In genomic region chr9:36137392-36138004, GRCh38 we compare ENCODE assay signal across 9 cellular contexts. TPM values are rescaled to one million over a fixed set of nuclear protein-coding genes. Genes with fewer than 3 reads are reported as not detected.
DNase-seq lines count a peak whose midpoint lies in the region; FAIRE-seq and TF ChIP-seq lines count a peak whose summit lies in the region.
"Had no signal": no experiment of that assay in that cellular context is flagged by ENCODE, and none has a peak within 500 bp of the region (broad histone marks: within the 10 kb centered on the region; RNA-seq: fewer than 3 reads in every experiment).

No MANE protein-coding gene starts in this region.

- CTCF ChIA-PET in RWPE1 (lab: Yijun Ruan, JAX): interaction anchor here (0.6 to 1.5 kb wide), 3 partner anchors 29 to 191 kb away, joined by 3 to 6 read pairs (median 3); no protein-coding TSS in a partner anchor

- peak; percentile 35 for DNase-seq in DMS 273 (lab: John Stamatoyannopoulos, UW; ENCODE audit: unreplicated experiment)
- no peak for DNase-seq in DMS 273 treated with DMSO at 0.1 percent for 48 hours (lab: John Stamatoyannopoulos, UW)
- no peak for DNase-seq in activated T-helper 2 cell treated with anti-CD3 and anti-CD28 coated beads, Interferon-gamma antibody, Interleukin-2, Interleukin-4, amounts not matched to agents 10 μg/mL and 5 μg/mL and 100 μg/mL, durations not matched to agents 14 hours and 24 hours and 36 hours (ENCODE audit: low spot score)
- no peak for DNase-seq in spleen
- no peak for DNase-seq in RCC 7860 (ENCODE audit: low spot score)
- no peak for DNase-seq in NCI-H1105 (lab: John Stamatoyannopoulos, UW)
- no peak for DNase-seq in RWPE1 (ENCODE audit: low spot score)

- H3K27me3 Mint-ChIP-seq in activated T-helper 2 cell treated with anti-CD3 and anti-CD28 coated beads, Interferon-gamma antibody, Interleukin-2, Interleukin-4, amounts not matched to agents 10 μg/mL and 5 μg/mL and 100 μg/mL, durations not matched to agents 14 hours and 24 hours and 36 hours (ENCODE audit: low read depth): peaks cover 9% of the 10 kb centered on the region

- WGBS in spleen, 5 donors: 42 to 64% (median 50%) methylated on average over 11 to 12 of the region's 12 CpGs

- H3K9me3 ChIP-seq in iPS-20b (ENCODE audit: insufficient read depth, low read depth, low read length) (no peaks in the 10 kb centered on the region), spleen (no peaks in the 10 kb centered on the region)

- no peak overlapping the region for H3K27ac ChIP-seq in iPS-20b (ENCODE audit: low read length)
- H3K27ac ChIP-seq in spleen: peak overlapping the region in 7 of 8 donors; percentile 82 to 95 (median 88)
- no peak overlapping the region for H3K27ac ChIP-seq in RWPE1
- H3K27ac ChIP-seq: 22Rv1 had no signal

- peak overlapping the region; percentile 72 for H3K27ac Mint-ChIP-seq in activated T-helper 2 cell treated with anti-CD3 and anti-CD28 coated beads, Interferon-gamma antibody, Interleukin-2, Interleukin-4, amounts not matched to agents 10 μg/mL and 5 μg/mL and 100 μg/mL, durations not matched to agents 14 hours and 24 hours and 36 hours

- H3K36me3 Mint-ChIP-seq in activated T-helper 2 cell treated with anti-CD3 and anti-CD28 coated beads, Interferon-gamma antibody, Interleukin-2, Interleukin-4, amounts not matched to agents 10 μg/mL and 5 μg/mL and 100 μg/mL, durations not matched to agents 14 hours and 24 hours and 36 hours (ENCODE audit: low read depth): peaks cover 13% of the 10 kb centered on the region

- H3K4me1 ChIP-seq in iPS-20b (ENCODE audit: insufficient read depth, low read length) (peaks cover 10% of the 10 kb centered on the region), spleen (peaks cover 36 to 71% (median 63%) of the 10 kb centered on the region in 6 donors)

- peaks cover 84% of the 10 kb centered on the region for H3K27me3 ChIP-seq in iPS-20b (ENCODE audit: insufficient read depth, low read length)
- peaks cover 0 to 4% (median 0%) of the 10 kb centered on the region in 7 donors for H3K27me3 ChIP-seq in spleen (replicated peaks in 1 of 7)

- H3K4me3 Mint-ChIP-seq in activated T-helper 2 cell treated with anti-CD3 and anti-CD28 coated beads, Interferon-gamma antibody, Interleukin-2, Interleukin-4, amounts not matched to agents 10 μg/mL and 5 μg/mL and 100 μg/mL, durations not matched to agents 14 hours and 24 hours and 36 hours (ENCODE audit: low read depth): peak overlapping the region; percentile 96

- H3K4me1 Mint-ChIP-seq in activated T-helper 2 cell treated with anti-CD3 and anti-CD28 coated beads, Interferon-gamma antibody, Interleukin-2, Interleukin-4, amounts not matched to agents 10 μg/mL and 5 μg/mL and 100 μg/mL, durations not matched to agents 14 hours and 24 hours and 36 hours (ENCODE audit: low read depth): peaks cover 49% of the 10 kb centered on the region

- no peak for FAIRE-seq in RCC 7860 (lab: Jason Lieb, UNC)

- TF ChIP-seq CTCF in spleen (IDR thresholded peaks at IDR 0.05 in 8 of 11, conservative IDR thresholded peaks at IDR 0.05 in 3 of 11) (no peak), RWPE1 (conservative IDR thresholded peaks at IDR 0.05; ENCODE audit: low read depth) (no peak)

- POLR2A ChIA-PET in RWPE1 (lab: Yijun Ruan, JAX; ENCODE audit: low non-redundant PET): no interaction called here

- H3K4me3 ChIP-seq in iPS-20b (ENCODE audit: low read length): peak overlapping the region; percentile 68
- H3K4me3 ChIP-seq in spleen: peak overlapping the region; percentile 51 to 93 (median 76)

- no peak for TF ChIP-seq POLR2A in spleen (IDR thresholded peaks at IDR 0.05)

- H3K9me3 Mint-ChIP-seq in activated T-helper 2 cell treated with anti-CD3 and anti-CD28 coated beads, Interferon-gamma antibody, Interleukin-2, Interleukin-4, amounts not matched to agents 10 μg/mL and 5 μg/mL and 100 μg/mL, durations not matched to agents 14 hours and 24 hours and 36 hours: no peaks in the 10 kb centered on the region

- H3K36me3 ChIP-seq in iPS-20b (ENCODE audit: insufficient read depth, low read depth, low read length) (no peaks in the 10 kb centered on the region), spleen (peaks cover 0 to 9% (median 0%) of the 10 kb centered on the region in 6 donors)

- peak overlapping the region; percentile 54; the same call in 1 of the 2 replicates for H3K9ac ChIP-seq in iPS-20b (ENCODE audit: low read depth, low read length)

- intact Hi-C loops in activated T-helper 2 cell treated with anti-CD3 and anti-CD28 coated beads, Interferon-gamma antibody, Interleukin-2, Interleukin-4, amounts not matched to agents 10 μg/mL and 5 μg/mL and 100 μg/mL, durations not matched to agents 14 hours and 24 hours and 36 hours (cut with micrococcal nuclease): loop anchor here (2.0 kb wide), 2 partner anchors 13 to 53 kb away; partner anchors contain the start of gene CLTA
- intact Hi-C loops in spleen (cut with DNase I; ENCODE audit: low total_unique reads): no loop called here

RNA-seq across cellular contexts. Expression of gene GLIPR2, which starts 1.0 kb away (rescaled TPM):
- 28.8 and 30.1 TPM in 2 replicates for total RNA-seq in activated T-helper 2 cell treated with anti-CD3 and anti-CD28 coated beads, Interferon-gamma antibody, Interleukin-2, Interleukin-4, amounts not matched to agents 10 μg/mL and 5 μg/mL and 100 μg/mL, durations not matched to agents 14 hours and 24 hours and 36 hours
- 10 to 100 TPM; 25.4 to 72.1 (median 42.1) TPM for total RNA-seq in spleen
- 10 to 100 TPM; 25.2 to 37.5 (median 30.3) TPM for polyA plus RNA-seq in spleen

RNA-seq across cellular contexts. Expression of gene CCIN, which starts 31.7 kb away (rescaled TPM):
- total RNA-seq in activated T-helper 2 cell treated with anti-CD3 and anti-CD28 coated beads, Interferon-gamma antibody, Interleukin-2, Interleukin-4, amounts not matched to agents 10 μg/mL and 5 μg/mL and 100 μg/mL, durations not matched to agents 14 hours and 24 hours and 36 hours: not detected in 2 replicates
- 1 to 10 TPM in 1 of 7 donors, under 1 TPM in 3, not detected in 3; 0.13 to 1.0 (median 0.46) TPM for total RNA-seq in spleen
- under 1 TPM; 0.03 to 0.09 (median 0.03) TPM for polyA plus RNA-seq in spleen

RNA-seq across cellular contexts. Expression of gene CLTA, which starts 53.2 kb away (rescaled TPM):
- 160 and 161 TPM in 2 replicates for total RNA-seq in activated T-helper 2 cell treated with anti-CD3 and anti-CD28 coated beads, Interferon-gamma antibody, Interleukin-2, Interleukin-4, amounts not matched to agents 10 μg/mL and 5 μg/mL and 100 μg/mL, durations not matched to agents 14 hours and 24 hours and 36 hours
- total RNA-seq in spleen: 100 to 1,000 TPM; 122 to 166 (median 140) TPM
- polyA plus RNA-seq in spleen: 100 to 1,000 TPM in 2 of 3 donors, 10 to 100 TPM in 1; 92.0 to 176 (median 133) TPM

Comparison
In these comparisons a context has a peak if more than half of its experiments do, and no peak if none do; other contexts are left out.
1. H3K27ac ChIP-seq: peak in spleen (7 of 8); none in iPS-20b (single experiment) and RWPE1 (single experiment).